26 cellular contexts compared by ENCODE assay signal in the genomic region with DNA sequence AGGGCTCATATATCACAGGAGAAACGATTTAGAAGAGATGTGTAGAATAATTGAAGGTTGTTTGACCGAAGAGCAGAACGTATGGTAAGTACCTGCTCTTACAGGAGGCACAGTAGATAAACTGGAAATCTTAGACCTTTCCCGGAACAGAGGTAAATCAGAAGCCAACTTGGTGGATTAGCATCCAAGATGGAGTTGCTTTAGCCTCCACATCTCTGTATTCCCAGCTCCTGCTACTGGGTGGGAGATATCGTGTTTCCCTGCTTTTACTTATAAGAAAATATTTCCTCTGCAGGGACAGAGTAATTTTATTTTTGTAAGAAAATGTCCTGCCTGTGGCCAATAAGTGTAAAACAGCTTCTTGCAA.
"Had no signal": no experiment of that assay in that cellular context is flagged by ENCODE, and none has a peak within 500 bp of the region (broad histone marks: within the 10 kb centered on the region; RNA-seq: fewer than 3 reads in every experiment).

No MANE protein-coding gene starts in this region.

- H3K9me3 Mint-ChIP-seq: activated naive CD4-positive, alpha-beta T cell treated with anti-CD3 and anti-CD28 coated beads, Interleukin-2, amount 10 ng/mL, durations not matched to agents 7 days and 5 days; activated naive CD8-positive, alpha-beta T cell treated with anti-CD3 and anti-CD28 coated beads for 36 hours; activated T-cell treated with anti-CD3 and anti-CD28 coated beads, Interleukin-2, amount 50 U/mL, for 72 hours; activated T-helper 2 cell treated with anti-CD3 and anti-CD28 coated beads, Interferon-gamma antibody, Interleukin-2, Interleukin-4, amounts not matched to agents 10 μg/mL and 5 μg/mL and 100 μg/mL, durations not matched to agents 14 hours and 24 hours and 36 hours; WTC11 had no signal

- H3K27me3 ChIP-seq: body of pancreas, SJSA1 had no signal

- DNase-seq: activated CD4-positive, alpha-beta T cell treated with anti-CD3 and anti-CD28 coated beads for 48 hours; activated CD4-positive, alpha-beta T cell treated with anti-CD3 and anti-CD28 coated beads, Interleukin-2, amount 50 U/mL, for 4 hours; activated CD4-positive, CD25-positive, alpha-beta regulatory T cell treated with anti-CD3 and anti-CD28 coated beads, Interleukin-2, amount 50 U/mL, for 72 hours; activated CD8-positive, alpha-beta memory T cell treated with anti-CD3 and anti-CD28 coated beads for 24 hours; activated gamma-delta T cell treated with Interleukin-2 at 50 U/mL for 16 hours; activated naive CD4-positive, alpha-beta T cell treated with anti-CD3 and anti-CD28 coated beads, Interleukin-2, amount 10 ng/mL, durations not matched to agents 7 days and 5 days; activated naive CD8-positive, alpha-beta T cell treated with anti-CD3 and anti-CD28 coated beads for 36 hours; activated T-cell treated with anti-CD3 and anti-CD28 coated beads, Interleukin-2, amount 50 U/mL, for 72 hours; aorta; body of pancreas; central memory CD4-positive, alpha-beta T cell; MM.1S; NCI-H1105; NCI-H1436; NCI-H1694 treated with DMSO at 0.1 percent for 48 hours; NCI-H2029 treated with DMSO at 0.1 percent for 48 hours; NCI-H510A treated with DMSO at 0.1 percent for 48 hours; PC-3; SHP77; T-helper 17 cell; T-helper 9 cell had no signal

- H3K27ac ChIP-seq: body of pancreas, SJSA1 had no signal

- H3K36me3 Mint-ChIP-seq: activated naive CD4-positive, alpha-beta T cell treated with anti-CD3 and anti-CD28 coated beads, Interleukin-2, amount 10 ng/mL, durations not matched to agents 7 days and 5 days; activated naive CD8-positive, alpha-beta T cell treated with anti-CD3 and anti-CD28 coated beads for 36 hours; WTC11 had no signal

- FAIRE-seq: bronchial epithelial cell, RCC 7860 had no signal

- ATAC-seq: activated T-cell treated with anti-CD3 and anti-CD28 coated beads, Interleukin-2, amount 50 U/mL, for 72 hours; body of pancreas; T-helper 17 cell had no signal

- H3K4me1 ChIP-seq: body of pancreas, SJSA1 had no signal

- H3K4me3 Mint-ChIP-seq: activated naive CD4-positive, alpha-beta T cell treated with anti-CD3 and anti-CD28 coated beads, Interleukin-2, amount 10 ng/mL, durations not matched to agents 7 days and 5 days; activated naive CD8-positive, alpha-beta T cell treated with anti-CD3 and anti-CD28 coated beads for 36 hours; T-helper 17 cell; WTC11 had no signal

- H3K9me3 ChIP-seq: body of pancreas, SJSA1 had no signal

- H3K4me3 ChIP-seq: body of pancreas, SJSA1 had no signal

- H3K27ac Mint-ChIP-seq: activated T-cell treated with anti-CD3 and anti-CD28 coated beads, Interleukin-2, amount 50 U/mL, for 72 hours; activated T-helper 2 cell treated with anti-CD3 and anti-CD28 coated beads, Interferon-gamma antibody, Interleukin-2, Interleukin-4, amounts not matched to agents 10 μg/mL and 5 μg/mL and 100 μg/mL, durations not matched to agents 14 hours and 24 hours and 36 hours; T-helper 17 cell; WTC11 had no signal

- H3K27me3 Mint-ChIP-seq: activated naive CD8-positive, alpha-beta T cell treated with anti-CD3 and anti-CD28 coated beads for 36 hours had no signal

- H3K36me3 ChIP-seq: SJSA1 had no signal

- H3K4me1 Mint-ChIP-seq: activated naive CD4-positive, alpha-beta T cell treated with anti-CD3 and anti-CD28 coated beads, Interleukin-2, amount 10 ng/mL, durations not matched to agents 7 days and 5 days; T-helper 17 cell had no signal
